ENCODE assay signal across 1 cellular context in genomic region chr16:86664518-86665318, GRCh38.
TF ChIP-seq lines count a peak whose summit lies in the region.

No MANE protein-coding gene starts in this region.

TF ChIP-seq in HepG2, 621 proteins besides CTCF, POLR2A, EP300 and RAD21 (continued from another document and continues in another):
- TF ChIP-seq ARID5B (CRISPR knock-in tag; IDR thresholded peaks at IDR 0.05) (peak; percentile 91), FOXA1 (IDR thresholded peaks at IDR 0.05) (no peak), FOXA1 (CRISPR knock-in tag; IDR thresholded peaks at IDR 0.05) (no peak), SAP130 (CRISPR knock-in tag; IDR thresholded peaks at IDR 0.05; ENCODE audit: low read depth) (peak; percentile 58), HNRNPL (IDR thresholded peaks at IDR 0.05; ENCODE audit: low read depth, low read length) (no peak), HHEX (CRISPR knock-in tag; IDR thresholded peaks at IDR 0.05) (no peak), SIN3A (IDR thresholded peaks at IDR 0.05; ENCODE audit: borderline replicate concordance, low read depth, low read length) (no peak), NFAT5 (CRISPR knock-in tag; IDR thresholded peaks at IDR 0.05) (no peak), ZNF12 (CRISPR knock-in tag; IDR thresholded peaks at IDR 0.05) (no peak), ZNF235 (CRISPR knock-in tag; IDR thresholded peaks at IDR 0.05; ENCODE audit: borderline replicate concordance) (no peak), FOSL2 (CRISPR knock-in tag; IDR thresholded peaks at IDR 0.05) (peak; percentile 99), GATAD2A (CRISPR knock-in tag; IDR thresholded peaks at IDR 0.05) (peak; percentile 89), ZSCAN25 (CRISPR knock-in tag; IDR thresholded peaks at IDR 0.05) (no peak), ZNF547 (CRISPR knock-in tag; IDR thresholded peaks at IDR 0.05) (0 out of 2 replicates have a peak, but pooled peaks have one; percentile 54), SP1 (IDR thresholded peaks at IDR 0.05) (no peak), SP1 (CRISPR knock-in tag; IDR thresholded peaks at IDR 0.05) (no peak), HINFP (CRISPR knock-in tag; IDR thresholded peaks at IDR 0.05; ENCODE audit: low read depth) (no peak), ZNF556 (CRISPR knock-in tag; IDR thresholded peaks at IDR 0.05; ENCODE audit: borderline replicate concordance) (no peak; the same call in 1 of the 2 replicates), DRAP1 (CRISPR knock-in tag; IDR thresholded peaks at IDR 0.05) (no peak), REPIN1 (CRISPR knock-in tag; IDR thresholded peaks at IDR 0.05; ENCODE audit: borderline replicate concordance, low read depth) (no peak), CHCHD3 (CRISPR knock-in tag; IDR thresholded peaks at IDR 0.05) (no peak), MEF2D (CRISPR knock-in tag; IDR thresholded peaks at IDR 0.05) (peak; percentile 22; the same call in 1 of the 2 replicates), ZNF496 (CRISPR knock-in tag; IDR thresholded peaks at IDR 0.05; ENCODE audit: insufficient replicate concordance) (no peak), ZNF530 (CRISPR knock-in tag; IDR thresholded peaks at IDR 0.05; ENCODE audit: low read depth) (no peak), ZGPAT (CRISPR knock-in tag; IDR thresholded peaks at IDR 0.05) (0 out of 2 replicates have a peak, but pooled peaks have one; percentile 32), BCL6 (CRISPR knock-in tag; IDR thresholded peaks at IDR 0.05) (no peak), IRF9 (CRISPR knock-in tag; IDR thresholded peaks at IDR 0.05; ENCODE audit: borderline replicate concordance) (no peak), SMAD9 (CRISPR knock-in tag; IDR thresholded peaks at IDR 0.05) (no peak), ZNF180 (CRISPR knock-in tag; IDR thresholded peaks at IDR 0.05; ENCODE audit: borderline replicate concordance, low read depth) (no peak), THYN1 (CRISPR knock-in tag; IDR thresholded peaks at IDR 0.05; ENCODE audit: borderline replicate concordance, low read depth) (no peak), JUND (CRISPR knock-in tag; IDR thresholded peaks at IDR 0.05) (peak; percentile 96), RFX1 (IDR thresholded peaks at IDR 0.05) (no peak), TAF1 (CRISPR knock-in tag; IDR thresholded peaks at IDR 0.05) (no peak), GTF3A (CRISPR knock-in tag; conservative IDR thresholded peaks at IDR 0.05) (no peak), NFKB2 (CRISPR knock-in tag; IDR thresholded peaks at IDR 0.05; ENCODE audit: borderline replicate concordance) (no peak), TBL1XR1 (IDR thresholded peaks at IDR 0.05; ENCODE audit: borderline replicate concordance, low read length, partially characterized antibody) (no peak), ZBTB26 (CRISPR knock-in tag; IDR thresholded peaks at IDR 0.05; ENCODE audit: borderline replicate concordance) (peak; percentile 56; the same call in 1 of the 2 replicates), KLF9 (CRISPR knock-in tag; IDR thresholded peaks at IDR 0.05; ENCODE audit: low read depth) (no peak), MLXIP (CRISPR knock-in tag; IDR thresholded peaks at IDR 0.05; ENCODE audit: borderline replicate concordance) (no peak), ZNF644 (CRISPR knock-in tag; IDR thresholded peaks at IDR 0.05; ENCODE audit: low read depth) (peak; percentile 66), ZNF772 (CRISPR knock-in tag; IDR thresholded peaks at IDR 0.05) (peak; percentile 25; the same call in 1 of the 2 replicates), ERF (CRISPR knock-in tag; IDR thresholded peaks at IDR 0.05) (0 out of 2 replicates have a peak, but pooled peaks have one; percentile 39), SKIL (CRISPR knock-in tag; IDR thresholded peaks at IDR 0.05; ENCODE audit: borderline replicate concordance) (no peak)
